In genomic region chr9:68778635-68779034, GRCh38 we compare ENCODE assay signal across 1 cellular context.
TF ChIP-seq lines count a peak whose summit lies in the region.

No MANE protein-coding gene starts in this region.

TF ChIP-seq in K562, 482 proteins besides CTCF, POLR2A, EP300 and RAD21 (continued from another document and continues in another):
- TF ChIP-seq, protein P1, sequence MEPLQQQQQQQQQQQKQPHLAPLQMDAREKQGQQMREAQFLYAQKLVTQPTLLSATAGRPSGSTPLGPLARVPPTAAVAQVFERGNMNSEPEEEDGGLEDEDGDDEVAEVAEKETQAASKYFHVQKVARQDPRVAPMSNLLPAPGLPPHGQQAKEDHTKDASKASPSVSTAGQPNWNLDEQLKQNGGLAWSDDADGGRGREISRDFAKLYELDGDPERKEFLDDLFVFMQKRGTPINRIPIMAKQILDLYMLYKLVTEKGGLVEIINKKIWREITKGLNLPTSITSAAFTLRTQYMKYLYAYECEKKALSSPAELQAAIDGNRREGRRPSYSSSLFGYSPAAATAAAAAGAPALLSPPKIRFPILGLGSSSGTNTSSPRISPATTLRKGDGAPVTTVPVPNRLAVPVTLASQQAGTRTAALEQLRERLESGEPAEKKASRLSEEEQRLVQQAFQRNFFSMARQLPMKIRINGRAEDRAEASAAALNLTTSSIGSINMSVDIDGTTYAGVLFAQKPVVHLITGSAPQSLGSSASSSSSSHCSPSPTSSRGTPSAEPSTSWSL (CRISPR knock-in tag; IDR thresholded peaks at IDR 0.05; ENCODE audit: borderline replicate concordance): no peak
- TF ChIP-seq ZNF830 (CRISPR knock-in tag; IDR thresholded peaks at IDR 0.05): no peak
- TF ChIP-seq, protein P2, sequence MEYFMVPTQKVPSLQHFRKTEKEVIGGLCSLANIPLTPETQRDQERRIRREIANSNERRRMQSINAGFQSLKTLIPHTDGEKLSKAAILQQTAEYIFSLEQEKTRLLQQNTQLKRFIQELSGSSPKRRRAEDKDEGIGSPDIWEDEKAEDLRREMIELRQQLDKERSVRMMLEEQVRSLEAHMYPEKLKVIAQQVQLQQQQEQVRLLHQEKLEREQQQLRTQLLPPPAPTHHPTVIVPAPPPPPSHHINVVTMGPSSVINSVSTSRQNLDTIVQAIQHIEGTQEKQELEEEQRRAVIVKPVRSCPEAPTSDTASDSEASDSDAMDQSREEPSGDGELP (CRISPR knock-in tag; IDR thresholded peaks at IDR 0.05; ENCODE audit: borderline replicate concordance): no peak
- TF ChIP-seq TAF15 (IDR thresholded peaks at IDR 0.05; ENCODE audit: low read depth, low read length): no peak
- no peak for TF ChIP-seq MITF (IDR thresholded peaks at IDR 0.05)
- TF ChIP-seq ZNF57 (CRISPR knock-in tag; IDR thresholded peaks at IDR 0.05): no peak
- TF ChIP-seq CHD2 (IDR thresholded peaks at IDR 0.05; ENCODE audit: low read depth, low read length): no peak
- TF ChIP-seq ZFP36 (IDR thresholded peaks at IDR 0.05; ENCODE audit: low read depth, low read length, partially characterized antibody): no peak
- TF ChIP-seq CBX8 (IDR thresholded peaks at IDR 0.05; ENCODE audit: borderline replicate concordance, extremely low read depth, low read depth, low read length, poor library complexity, severe bottlenecking): no peak
- TF ChIP-seq TOE1 (IDR thresholded peaks at IDR 0.05; ENCODE audit: borderline replicate concordance): peak; percentile 80; the same call in 1 of the 2 replicates
- no peak for TF ChIP-seq TOE1 (CRISPR knock-in tag; IDR thresholded peaks at IDR 0.05; ENCODE audit: borderline replicate concordance, low read depth)
- TF ChIP-seq BCLAF1 (IDR thresholded peaks at IDR 0.05; ENCODE audit: borderline replicate concordance in 1 of 2, control insufficient read depth in 1 of 2, low read depth in 2 of 2, low read length in 1 of 2): no peak
- no peak for TF ChIP-seq CEBPG (CRISPR knock-in tag; IDR thresholded peaks at IDR 0.05)
- no peak for TF ChIP-seq CEBPG (tag; conservative IDR thresholded peaks at IDR 0.05 in 1 of 2, IDR thresholded peaks at IDR 0.05 in 1 of 2)
- TF ChIP-seq SAFB2 (IDR thresholded peaks at IDR 0.05; ENCODE audit: borderline replicate concordance, low read depth, low read length, severe bottlenecking): no peak
- TF ChIP-seq ATF7 (IDR thresholded peaks at IDR 0.05): no peak
- TF ChIP-seq TAF1 (IDR thresholded peaks at IDR 0.05; ENCODE audit: control insufficient read depth, extremely low read depth, insufficient read depth, low read length, severe bottlenecking): no peak
- no peak for TF ChIP-seq ETS1 (conservative IDR thresholded peaks at IDR 0.05; ENCODE audit: control insufficient read depth, low read depth, low read length)
- no peak for TF ChIP-seq ZNF41 (CRISPR knock-in tag; conservative IDR thresholded peaks at IDR 0.05)
- TF ChIP-seq NEUROD1 (IDR thresholded peaks at IDR 0.05; ENCODE audit: borderline replicate concordance, low read depth, low read length, partially characterized antibody): no peak
- no peak for TF ChIP-seq SNRNP70 (optimal IDR thresholded peaks at IDR 0.05; ENCODE audit: low read depth, low read length)
- TF ChIP-seq, protein P3, sequence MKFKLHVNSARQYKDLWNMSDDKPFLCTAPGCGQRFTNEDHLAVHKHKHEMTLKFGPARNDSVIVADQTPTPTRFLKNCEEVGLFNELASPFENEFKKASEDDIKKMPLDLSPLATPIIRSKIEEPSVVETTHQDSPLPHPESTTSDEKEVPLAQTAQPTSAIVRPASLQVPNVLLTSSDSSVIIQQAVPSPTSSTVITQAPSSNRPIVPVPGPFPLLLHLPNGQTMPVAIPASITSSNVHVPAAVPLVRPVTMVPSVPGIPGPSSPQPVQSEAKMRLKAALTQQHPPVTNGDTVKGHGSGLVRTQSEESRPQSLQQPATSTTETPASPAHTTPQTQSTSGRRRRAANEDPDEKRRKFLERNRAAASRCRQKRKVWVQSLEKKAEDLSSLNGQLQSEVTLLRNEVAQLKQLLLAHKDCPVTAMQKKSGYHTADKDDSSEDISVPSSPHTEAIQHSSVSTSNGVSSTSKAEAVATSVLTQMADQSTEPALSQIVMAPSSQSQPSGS (CRISPR knock-in tag; IDR thresholded peaks at IDR 0.05): no peak
- no peak for TF ChIP-seq RBM39 (optimal IDR thresholded peaks at IDR 0.05; ENCODE audit: low read depth, low read length)
- TF ChIP-seq PHTF2 (CRISPR knock-in tag; IDR thresholded peaks at IDR 0.05): no peak
- no peak for TF ChIP-seq THRA (IDR thresholded peaks at IDR 0.05)
- no peak for TF ChIP-seq ZBTB12 (CRISPR knock-in tag; IDR thresholded peaks at IDR 0.05)
- TF ChIP-seq ZNF507 (tag; conservative IDR thresholded peaks at IDR 0.05): no peak
- TF ChIP-seq ZNF134 (CRISPR knock-in tag; conservative IDR thresholded peaks at IDR 0.05): no peak
- TF ChIP-seq CTBP1 (IDR thresholded peaks at IDR 0.05; ENCODE audit: borderline replicate concordance): no peak; the same call in 1 of the 2 replicates
- no peak for TF ChIP-seq TEAD4 (IDR thresholded peaks at IDR 0.05; ENCODE audit: low read length)
- TF ChIP-seq TEAD4 (CRISPR knock-in tag; IDR thresholded peaks at IDR 0.05; ENCODE audit: borderline replicate concordance): no peak
- no peak for TF ChIP-seq ELF2 (CRISPR knock-in tag; IDR thresholded peaks at IDR 0.05)
- TF ChIP-seq PPARD (CRISPR knock-in tag; IDR thresholded peaks at IDR 0.05): no peak
- TF ChIP-seq DPF2 (IDR thresholded peaks at IDR 0.05): peak; percentile 57; the same call in 1 of the 2 replicates
- no peak for TF ChIP-seq KDM5B (IDR thresholded peaks at IDR 0.05; ENCODE audit: insufficient replicate concordance, low read depth, low read length)
- no peak for TF ChIP-seq BDP1 (IDR thresholded peaks at IDR 0.05; ENCODE audit: insufficient read depth, insufficient read length)
- no peak for TF ChIP-seq ZBTB8A (IDR thresholded peaks at IDR 0.05; ENCODE audit: partially characterized antibody)
- no peak for TF ChIP-seq NFATC3 (IDR thresholded peaks at IDR 0.05)
- TF ChIP-seq HSF4 (CRISPR knock-in tag; IDR thresholded peaks at IDR 0.05; ENCODE audit: borderline replicate concordance): no peak
- no peak for TF ChIP-seq EWSR1 (IDR thresholded peaks at IDR 0.05; ENCODE audit: borderline replicate concordance, low read depth, partially characterized antibody)
- TF ChIP-seq NFIX (CRISPR knock-in tag; IDR thresholded peaks at IDR 0.05; ENCODE audit: low read depth): no peak
- TF ChIP-seq NCOA2 (IDR thresholded peaks at IDR 0.05; ENCODE audit: partially characterized antibody in 2 of 2): no peak
- TF ChIP-seq ZC3H11A (IDR thresholded peaks at IDR 0.05; ENCODE audit: low read depth, low read length): no peak
- no peak for TF ChIP-seq CSDE1 (IDR thresholded peaks at IDR 0.05)
- TF ChIP-seq BMI1 (IDR thresholded peaks at IDR 0.05; ENCODE audit: low read length): no peak
- TF ChIP-seq, protein P4, sequence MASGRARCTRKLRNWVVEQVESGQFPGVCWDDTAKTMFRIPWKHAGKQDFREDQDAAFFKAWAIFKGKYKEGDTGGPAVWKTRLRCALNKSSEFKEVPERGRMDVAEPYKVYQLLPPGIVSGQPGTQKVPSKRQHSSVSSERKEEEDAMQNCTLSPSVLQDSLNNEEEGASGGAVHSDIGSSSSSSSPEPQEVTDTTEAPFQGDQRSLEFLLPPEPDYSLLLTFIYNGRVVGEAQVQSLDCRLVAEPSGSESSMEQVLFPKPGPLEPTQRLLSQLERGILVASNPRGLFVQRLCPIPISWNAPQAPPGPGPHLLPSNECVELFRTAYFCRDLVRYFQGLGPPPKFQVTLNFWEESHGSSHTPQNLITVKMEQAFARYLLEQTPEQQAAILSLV (tag; IDR thresholded peaks at IDR 0.05): no peak
- TF ChIP-seq E2F8 (IDR thresholded peaks at IDR 0.05; ENCODE audit: low read depth, partially characterized antibody): no peak
- TF ChIP-seq TFAM (CRISPR knock-in tag; conservative IDR thresholded peaks at IDR 0.05): no peak
